In genomic region chr15:57382222-57382621, GRCh38 we compare ENCODE assay signal across 16 cellular contexts. TPM values are rescaled to one million over a fixed set of nuclear protein-coding genes. Genes with fewer than 3 reads are reported as not detected.
DNase-seq lines count a peak whose midpoint lies in the region; ATAC-seq and TF ChIP-seq lines count a peak whose summit lies in the region.
"Had no signal": no experiment of that assay in that cellular context is flagged by ENCODE, and none has a peak within 500 bp of the region (broad histone marks: within the 10 kb centered on the region; RNA-seq: fewer than 3 reads in every experiment).

No MANE protein-coding gene starts in this region.

- H3K4me3 ChIP-seq in HUES48 (ENCODE audit: low read depth, low read length) (no peak overlapping the region), iPS-20b (ENCODE audit: low read length) (no peak overlapping the region), prostate gland (no peak overlapping the region)

- intact Hi-C loops in prostate gland (cut with DNase I) = no loop called here

- peak; percentile 38 for DNase-seq in NCI-H748 (lab: John Stamatoyannopoulos, UW; ENCODE audit: unreplicated experiment)
- DNase-seq in prostate gland (ENCODE audit: low spot score) = peak; percentile 63
- DNase-seq in AG08396 (ENCODE audit: low spot score) = no peak
- no peak for DNase-seq in NCI-H187 (lab: John Stamatoyannopoulos, UW)
- DNase-seq: activated naive CD4-positive, alpha-beta T cell treated with anti-CD3 and anti-CD28 coated beads for 36 hours; BE2C; central memory CD4-positive, alpha-beta T cell; HCEC 1CT; posterior cingulate gyrus; stimulated activated CD4-positive, alpha-beta T cell treated with anti-CD3 and anti-CD28 coated beads, Interleukin-2, amount 100 ng/mL, for 48 hours had no signal

- H3K27ac ChIP-seq in HUES48 (ENCODE audit: low read depth, low read length) = peak overlapping the region; percentile 16
- peak overlapping the region; percentile 22 for H3K27ac ChIP-seq in iPS-20b (ENCODE audit: low read length)
- peak overlapping the region; percentile 72 to 95 for H3K27ac ChIP-seq in prostate gland
- H3K27ac ChIP-seq: HL-60 had no signal

- H3K36me3 ChIP-seq in HUES48 (ENCODE audit: control insufficient read depth, insufficient read depth, low read length) (no peaks in the 10 kb centered on the region), iPS-20b (ENCODE audit: insufficient read depth, low read depth, low read length) (no peaks in the 10 kb centered on the region), prostate gland (no peaks in the 10 kb centered on the region)
- H3K36me3 ChIP-seq: BE2C had no signal

- ATAC-seq in GM21526 (IDR thresholded peaks at IDR 0.05; ENCODE audit: low FRiP score, unreplicated experiment) (no peak), GM18520 (IDR thresholded peaks at IDR 0.05; ENCODE audit: unreplicated experiment) (no peak)
- ATAC-seq: stimulated activated effector memory CD8-positive, alpha-beta T cell treated with anti-CD3 and anti-CD28 coated beads, Interleukin-12 subunit alpha, Interleukin-12 subunit beta, amount 100 ng/mL, for 72 hours had no signal

- H3K4me1 ChIP-seq in HUES48 (ENCODE audit: control insufficient read depth, insufficient read depth, low read length) (peaks cover 67% of the 10 kb centered on the region), iPS-20b (ENCODE audit: insufficient read depth, low read length) (peaks cover 42% of the 10 kb centered on the region), prostate gland (replicated peaks) (peaks cover 9% of the 10 kb centered on the region)
- H3K4me1 ChIP-seq: BE2C had no signal

- WGBS in prostate gland = 19% methylated on average over 7 of the region's 7 CpGs

- TF ChIP-seq CTCF in prostate gland (IDR thresholded peaks at IDR 0.05) = no peak

- peak; percentile 13 for TF ChIP-seq POLR2A in prostate gland (IDR thresholded peaks at IDR 0.05)

- H3K27me3 ChIP-seq in HUES48 (ENCODE audit: control insufficient read depth, insufficient read depth, low read length) = peaks cover 3% of the 10 kb centered on the region
- peaks cover 4% of the 10 kb centered on the region; the same call in 1 of the 2 replicates for H3K27me3 ChIP-seq in iPS-20b (ENCODE audit: insufficient read depth, low read length)
- H3K27me3 ChIP-seq in prostate gland (replicated peaks; ENCODE audit: insufficient read depth) = no peaks in the 10 kb centered on the region

- H3K9me3 ChIP-seq in HUES48 (ENCODE audit: control insufficient read depth, insufficient read depth, low read length) (no peaks in the 10 kb centered on the region), iPS-20b (ENCODE audit: insufficient read depth, low read depth, low read length) (no peaks in the 10 kb centered on the region), prostate gland (no peaks in the 10 kb centered on the region)
- H3K9me3 ChIP-seq: BE2C had no signal

- H3K9ac ChIP-seq in HUES48 (ENCODE audit: low read depth, low read length) (no peak overlapping the region), iPS-20b (ENCODE audit: low read depth, low read length) (peak overlapping the region; percentile 33; the same call in 1 of the 2 replicates)

RNA-seq across cellular contexts. Expression of gene CGNL1, which starts 5.9 kb away (rescaled TPM):
- 10 to 100 TPM; 49.0 to 65.6 TPM for total RNA-seq in prostate gland
- total RNA-seq: activated naive CD4-positive, alpha-beta T cell treated with anti-CD3 and anti-CD28 coated beads for 36 hours had no signal

Comparison
In these comparisons a context has a peak if more than half of its experiments do, and no peak if none do; other contexts are left out.
1. H3K27ac ChIP-seq: peak in every context shown above with its lines; median percentile 84 in prostate gland; 22 in iPS-20b; 16 in HUES48.
2. DNase-seq: peak in NCI-H748 (single experiment) and prostate gland (single experiment); none in AG08396 (single experiment) and NCI-H187 (0 of 2).